Comparison of ENCODE assay signal across 8 cellular contexts in genomic region chr21:40115775-40116174, GRCh38.
"Had no signal": no experiment of that assay in that cellular context is flagged by ENCODE, and none has a peak within 500 bp of the region (broad histone marks: within the 10 kb centered on the region; RNA-seq: fewer than 3 reads in every experiment).

No MANE protein-coding gene starts in this region.

- FAIRE-seq: G401.6, GM12878, GM12891, GM12892, GM18507, GM19239 had no signal

- H3K4me3 ChIP-seq: GM12878 had no signal

- ATAC-seq: GM12878 had no signal

- DNase-seq: GDM1, GF-D8 had no signal
